18 cellular contexts compared by ENCODE assay signal in genomic region chr12:72133497-72134055, GRCh38.
A peak's percentile ranks its signal among the peaks of the same experiment; 100 is the strongest.
DNase-seq lines count a peak whose midpoint lies in the region; ATAC-seq and TF ChIP-seq lines count a peak whose summit lies in the region.
"Had no signal": no experiment of that assay in that cellular context is flagged by ENCODE, and none has a peak within 500 bp of the region (broad histone marks: within the 10 kb centered on the region; RNA-seq: fewer than 3 reads in every experiment).

No MANE protein-coding gene starts in this region.

- no peak overlapping the region for H3K4me2 ChIP-seq in H9 (ENCODE audit: insufficient read depth, insufficient read length, low read length)

- TF ChIP-seq CTCF in H9 (conservative IDR thresholded peaks at IDR 0.05): peak; percentile 48; the same call in 2 of the 3 replicates
- TF ChIP-seq CTCF in kidney epithelial cell (IDR thresholded peaks at IDR 0.05; ENCODE audit: insufficient read depth, low read length, poor library complexity, severe bottlenecking): peak; percentile 1
- TF ChIP-seq CTCF in vagina (IDR thresholded peaks at IDR 0.05): no peak

- WGBS in H9 (ENCODE audit: extremely low coverage, insufficient read length, low lambda C conversion rate): no CpG with 5 or more reads among the region's 1 CpG

- no peak overlapping the region for H3K56ac ChIP-seq in H9 (ENCODE audit: insufficient read length, low read depth, low read length)

- peak overlapping the region in 1 of 3 experiments; percentile 77; a peak in 1 of 7 replicates for H3K27ac Mint-ChIP-seq in H9
- H3K27ac Mint-ChIP-seq: activated naive CD4-positive, alpha-beta T cell treated with anti-CD3 and anti-CD28 coated beads, Interleukin-2, amount 50 U/mL, for 72 hours had no signal

- H3K23ac ChIP-seq in H9 (ENCODE audit: insufficient read length, low read depth, low read length): no peak overlapping the region

- H3T11ph ChIP-seq in H9 (ENCODE audit: low read length): no peak overlapping the region

- DNase-seq in DMS53 (lab: John Stamatoyannopoulos, UW): peak; percentile 66
- DNase-seq in H9: peak; percentile 47
- no peak for DNase-seq in kidney epithelial cell (ENCODE audit: low read depth)
- no peak for DNase-seq in vagina (ENCODE audit: extremely low spot score in 2 of 2)
- no peak for DNase-seq in central memory CD4-positive, alpha-beta T cell
- DNase-seq: GM23248, NCI-H1436 treated with DMSO at 0.1 percent for 48 hours, NCI-H748 treated with DMSO at 0.1 percent for 48 hours, small intestine, testis had no signal

- no peaks in the 10 kb centered on the region for H3K27me3 Mint-ChIP-seq in H9 (ENCODE audit: low read depth)
- H3K27me3 Mint-ChIP-seq: central memory CD8-positive, alpha-beta T cell had no signal

- H2AFZ ChIP-seq in H9 (ENCODE audit: low read length): no peak overlapping the region
- H2AFZ ChIP-seq: GM23248 had no signal

- TF ChIP-seq POLR2A in vagina (IDR thresholded peaks at IDR 0.05): no peak

- no peak overlapping the region for H3K18ac ChIP-seq in H9 (ENCODE audit: insufficient read length, low read depth, low read length)

- H3K4me1 Mint-ChIP-seq in H9: peaks cover 26 to 27% of the 10 kb centered on the region in 2 experiments
- H3K4me1 Mint-ChIP-seq: central memory CD8-positive, alpha-beta T cell had no signal

- no peak overlapping the region for H3K4me3 ChIP-seq in kidney epithelial cell (ENCODE audit: low read depth, low read length)
- H3K4me3 ChIP-seq in vagina: no peak overlapping the region
- H3K4me3 ChIP-seq: GM23248, SJSA1, testis had no signal

- no peak overlapping the region for H3K4ac ChIP-seq in H9 (ENCODE audit: low read depth, low read length)

- H2BK20ac ChIP-seq in H9 (ENCODE audit: low read depth, low read length, poor library complexity, severe bottlenecking): no peak overlapping the region

- H3K27me3 ChIP-seq in H9 (ENCODE audit: insufficient read depth, low read length) (no peaks in the 10 kb centered on the region), kidney epithelial cell (ENCODE audit: control insufficient read depth, insufficient read depth, low read length) (no peaks in the 10 kb centered on the region), vagina (no peaks in the 10 kb centered on the region)
- H3K27me3 ChIP-seq: neutrophil, SJSA1, testis had no signal

- ATAC-seq in SK-N-SH treated with all-trans-retinoic acid at 6 μM for 48 hours (peak; percentile 40; the same call in 1 of the 3 replicates), GM18511 (IDR thresholded peaks at IDR 0.05; ENCODE audit: unreplicated experiment) (no peak), HG03025 (IDR thresholded peaks at IDR 0.05; ENCODE audit: low FRiP score, unreplicated experiment) (no peak)
- ATAC-seq: activated naive CD4-positive, alpha-beta T cell treated with anti-CD3 and anti-CD28 coated beads, Interleukin-2, amount 50 U/mL, for 72 hours; esophagus mucosa had no signal

- no peak overlapping the region for H2BK12ac ChIP-seq in H9 (ENCODE audit: insufficient read length, low read depth, low read length)

- H3K9me3 ChIP-seq in H9 (ENCODE audit: control insufficient read depth, low read depth, low read length): no peaks in the 10 kb centered on the region
- no peaks in the 10 kb centered on the region for H3K9me3 ChIP-seq in vagina
- H3K9me3 ChIP-seq: neutrophil, SJSA1, testis had no signal

- H3K9ac ChIP-seq in H9 (ENCODE audit: extremely low read depth, insufficient read length, low read length): no peak overlapping the region
- H3K9ac ChIP-seq: GM23248 had no signal

- intact Hi-C loops in vagina (cut with DNase I): no loop called here

- no peaks in the 10 kb centered on the region for H3K36me3 ChIP-seq in kidney epithelial cell (ENCODE audit: control insufficient read depth, insufficient read depth, low read length)
- H3K36me3 ChIP-seq in vagina: no peaks in the 10 kb centered on the region
- H3K36me3 ChIP-seq: neutrophil, SJSA1 had no signal

- no peaks in the 10 kb centered on the region for H3K79me2 ChIP-seq in H9 (ENCODE audit: insufficient read depth, low read length)

- no peaks in the 10 kb centered on the region for H3K23me2 ChIP-seq in H9 (ENCODE audit: insufficient read length, low read depth, low read length, poor library complexity, severe bottlenecking)

- no peak overlapping the region for H4K91ac ChIP-seq in H9 (ENCODE audit: insufficient read length, low read depth, low read length)

- H4K8ac ChIP-seq in H9 (replicated peaks; ENCODE audit: insufficient read length, low read depth, low read length): no peak overlapping the region

- H4K5ac ChIP-seq in H9 (ENCODE audit: insufficient read length, low read depth, low read length): no peak overlapping the region

- H4K20me1 ChIP-seq in H9 (ENCODE audit: control insufficient read depth, insufficient read depth, insufficient read length): no peaks in the 10 kb centered on the region

- no peak overlapping the region for H3K14ac ChIP-seq in H9 (ENCODE audit: insufficient read depth, low read length)

- no peak overlapping the region for H2BK5ac ChIP-seq in H9 (ENCODE audit: insufficient read length, low read length)

- no peaks in the 10 kb centered on the region for H3K36me3 Mint-ChIP-seq in H9 (ENCODE audit: insufficient read depth in 1 of 3, low read depth in 3 of 3)
- H3K36me3 Mint-ChIP-seq: activated naive CD4-positive, alpha-beta T cell treated with anti-CD3 and anti-CD28 coated beads, Interleukin-2, amount 50 U/mL, for 72 hours had no signal

- no peaks in the 10 kb centered on the region for H3K9me3 Mint-ChIP-seq in H9
- H3K9me3 Mint-ChIP-seq: activated naive CD4-positive, alpha-beta T cell treated with anti-CD3 and anti-CD28 coated beads, Interleukin-2, amount 50 U/mL, for 72 hours had no signal

- no peak overlapping the region for H2BK120ac ChIP-seq in H9 (ENCODE audit: low read depth, low read length, poor library complexity, severe bottlenecking)

- H3K4me1 ChIP-seq in H9 (ENCODE audit: insufficient read depth, low read length): peaks cover 6% of the 10 kb centered on the region; the same call in 1 of the 2 replicates
- no peaks in the 10 kb centered on the region for H3K4me1 ChIP-seq in vagina
- H3K4me1 ChIP-seq: SJSA1, testis had no signal

- H3K27ac ChIP-seq in H9 (ENCODE audit: insufficient read length, low read depth, low read length) (no peak overlapping the region), vagina (no peak overlapping the region)
- H3K27ac ChIP-seq: GM23248, neutrophil, SJSA1, testis had no signal

- H2AK5ac ChIP-seq in H9 (ENCODE audit: insufficient read length, low read length): no peak overlapping the region

- H3K79me1 ChIP-seq in H9 (ENCODE audit: insufficient read depth, low read depth, low read length, poor library complexity, severe bottlenecking): no peaks in the 10 kb centered on the region

- no peak overlapping the region for H3K4me3 Mint-ChIP-seq in H9
- H3K4me3 Mint-ChIP-seq: central memory CD8-positive, alpha-beta T cell had no signal

- no peak overlapping the region for H2BK15ac ChIP-seq in H9 (ENCODE audit: low read depth, low read length)

TF ChIP-seq in SK-N-SH treated with all-trans-retinoic acid at 6 μM for 48 hours, 23 proteins besides CTCF, POLR2A, EP300 and RAD21 (continues in another document):
- no peak for TF ChIP-seq RARB (CRISPR knock-in tag; IDR thresholded peaks at IDR 0.05)
- TF ChIP-seq CSDC2 (CRISPR knock-in tag; IDR thresholded peaks at IDR 0.05): no peak
- TF ChIP-seq PATZ1 (CRISPR knock-in tag; IDR thresholded peaks at IDR 0.05; ENCODE audit: borderline replicate concordance): no peak
- no peak for TF ChIP-seq POU6F1 (CRISPR knock-in tag; IDR thresholded peaks at IDR 0.05; ENCODE audit: borderline replicate concordance, low read depth)
- TF ChIP-seq ZFP3 (CRISPR knock-in tag; IDR thresholded peaks at IDR 0.05): no peak
- TF ChIP-seq CSRNP3 (CRISPR knock-in tag; IDR thresholded peaks at IDR 0.05): no peak
- TF ChIP-seq SNAI2 (CRISPR knock-in tag; IDR thresholded peaks at IDR 0.05): no peak
- TF ChIP-seq ESRRG (CRISPR knock-in tag; IDR thresholded peaks at IDR 0.05): no peak
- TF ChIP-seq ZFP30 (CRISPR knock-in tag; IDR thresholded peaks at IDR 0.05): no peak

Comparison
In these comparisons a context has a peak if more than half of its experiments do, and no peak if none do; other contexts are left out.
1. DNase-seq: peak in DMS53 (single experiment) and H9 (single experiment); none in kidney epithelial cell (single experiment), vagina (0 of 2) and central memory CD4-positive, alpha-beta T cell (single experiment).
2. CTCF ChIP-seq: peak in H9 (single experiment) and kidney epithelial cell (single experiment); none in vagina (0 of 3).